26 cellular contexts compared by ENCODE assay signal in the genomic region with DNA sequence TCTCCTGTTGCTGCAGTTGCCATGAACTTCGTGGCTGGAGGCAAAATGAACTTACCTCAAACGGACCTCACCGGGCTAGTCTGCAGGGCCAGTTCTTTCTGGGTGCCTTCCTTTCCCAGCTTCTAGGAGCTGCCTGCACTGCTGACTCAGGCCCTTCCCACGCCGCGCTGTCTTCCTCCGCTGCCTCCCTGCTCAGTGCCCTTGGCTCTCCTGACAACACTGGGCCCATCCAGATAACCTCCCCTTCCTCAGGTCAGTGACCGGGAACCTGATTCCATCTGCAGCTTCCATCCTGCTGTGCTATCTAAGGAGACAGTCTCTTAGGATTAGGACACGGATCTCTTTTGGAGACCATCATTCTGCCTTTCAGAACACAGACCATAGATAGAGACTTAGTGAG. TPM values are rescaled to one million over a fixed set of nuclear protein-coding genes. Genes with fewer than 3 reads are reported as not detected.
DNase-seq lines count a peak whose midpoint lies in the region; ATAC-seq and TF ChIP-seq lines count a peak whose summit lies in the region.
"Had no signal": no experiment of that assay in that cellular context is flagged by ENCODE, and none has a peak within 500 bp of the region (broad histone marks: within the 10 kb centered on the region; RNA-seq: fewer than 3 reads in every experiment).

No MANE protein-coding gene starts in this region.

- intact Hi-C loops in esophagus muscularis mucosa (cut with DNase I): no loop called here

- no peak for TF ChIP-seq POLR2A in esophagus muscularis mucosa (IDR thresholded peaks at IDR 0.05; ENCODE audit: low read depth)

- H3K9ac ChIP-seq in rectal smooth muscle tissue (ENCODE audit: low read length): no peak overlapping the region

- no peaks in the 10 kb centered on the region for H3K27me3 ChIP-seq in CD4-positive, CD25-positive, alpha-beta regulatory T cell (ENCODE audit: control insufficient read depth, insufficient read depth, low read length)
- no peaks in the 10 kb centered on the region for H3K27me3 ChIP-seq in esophagus muscularis mucosa
- H3K27me3 ChIP-seq in rectal smooth muscle tissue (ENCODE audit: control insufficient read depth, insufficient read depth, low read length): no peaks in the 10 kb centered on the region
- H3K27me3 ChIP-seq: ovary had no signal

- CTCF ChIA-PET in GM10248 (lab: Yijun Ruan, JAX): interaction anchor here (1.0 kb wide), 1 partner anchor 12 kb away, joined by 3 read pairs; no protein-coding TSS in a partner anchor

- H3K9me3 ChIP-seq in CD4-positive, CD25-positive, alpha-beta regulatory T cell (ENCODE audit: control insufficient read depth in 2 of 2, low read length in 2 of 2): no peaks in the 10 kb centered on the region
- no peaks in the 10 kb centered on the region for H3K9me3 ChIP-seq in T-helper 17 cell (ENCODE audit: control insufficient read depth, low read length, poor library complexity, severe bottlenecking)
- no peaks in the 10 kb centered on the region for H3K9me3 ChIP-seq in esophagus muscularis mucosa
- H3K9me3 ChIP-seq: left ventricle myocardium inferior, ovary had no signal

- 83% methylated on average over 9 of the region's 9 CpGs for WGBS in esophagus muscularis mucosa

- peaks cover 0 to 1% (median 0%) of the 10 kb centered on the region in 7 donors for H3K9me3 Mint-ChIP-seq in CD4-positive, CD25-positive, alpha-beta regulatory T cell
- H3K9me3 Mint-ChIP-seq: activated T-cell treated with anti-CD3 and anti-CD28 coated beads, Interleukin-2, amount 50 U/mL, for 4 hours; CD4-positive, alpha-beta T cell; effector memory CD8-positive, alpha-beta T cell; GM23338 had no signal

- H3K36me3 Mint-ChIP-seq in CD4-positive, CD25-positive, alpha-beta regulatory T cell: peaks cover 15% of the 10 kb centered on the region
- H3K36me3 Mint-ChIP-seq in T-helper 17 cell (ENCODE audit: low read depth): peaks cover 3% of the 10 kb centered on the region

- no peak overlapping the region for H3K4me3 ChIP-seq in CD4-positive, CD25-positive, alpha-beta regulatory T cell (ENCODE audit: low read depth, low read length)
- H3K4me3 ChIP-seq in esophagus muscularis mucosa (no peak overlapping the region), rectal smooth muscle tissue (ENCODE audit: low read length) (no peak overlapping the region)
- H3K4me3 ChIP-seq: GM23338, left ventricle myocardium inferior, ovary, PC-9 had no signal

- TF ChIP-seq CTCF in esophagus muscularis mucosa (IDR thresholded peaks at IDR 0.05): no peak
- no peak for TF ChIP-seq CTCF in GM10248 (IDR thresholded peaks at IDR 0.05; ENCODE audit: control extremely low read depth, extremely low read depth, low read depth, missing control alignments)

- H3K4me3 Mint-ChIP-seq in CD4-positive, CD25-positive, alpha-beta regulatory T cell: peak overlapping the region in 1 of 4 donors; percentile 20
- no peak overlapping the region for H3K4me3 Mint-ChIP-seq in T-helper 17 cell
- H3K4me3 Mint-ChIP-seq: activated T-cell treated with anti-CD3 and anti-CD28 coated beads, Interleukin-2, amount 50 U/mL, for 4 hours; CD4-positive, alpha-beta T cell; effector memory CD8-positive, alpha-beta T cell; GM23338 had no signal

- H3K27ac Mint-ChIP-seq in CD4-positive, CD25-positive, alpha-beta regulatory T cell: peak overlapping the region; percentile 59 to 95 (median 77)
- peak overlapping the region; percentile 86 for H3K27ac Mint-ChIP-seq in T-helper 17 cell
- H3K27ac Mint-ChIP-seq: CD4-positive, alpha-beta T cell; GM23338 had no signal

- no peak for TF ChIP-seq EP300 in esophagus muscularis mucosa (IDR thresholded peaks at IDR 0.05)

- no peak overlapping the region for H3K27ac ChIP-seq in CD4-positive, CD25-positive, alpha-beta regulatory T cell (ENCODE audit: insufficient read depth, low read length, poor library complexity, severe bottlenecking)
- H3K27ac ChIP-seq in esophagus muscularis mucosa (replicated peaks in 1 of 4) (peak overlapping the region in 3 of 4 donors; percentile 56 to 64 (median 60)), rectal smooth muscle tissue (ENCODE audit: low read depth, low read length) (peak overlapping the region; percentile 23)
- H3K27ac ChIP-seq: left ventricle myocardium inferior, ovary, PC-9 had no signal

- no peaks in the 10 kb centered on the region for H3K4me1 ChIP-seq in CD4-positive, CD25-positive, alpha-beta regulatory T cell (ENCODE audit: control insufficient read depth, insufficient read depth, low read length, poor library complexity, severe bottlenecking)
- H3K4me1 ChIP-seq in esophagus muscularis mucosa (peaks cover 0 to 27% (median 21%) of the 10 kb centered on the region in 4 donors), rectal smooth muscle tissue (ENCODE audit: control insufficient read depth, insufficient read depth, low read length) (no peaks in the 10 kb centered on the region)

- no peak for DNase-seq in CD4-positive, CD25-positive, alpha-beta regulatory T cell
- no peak for DNase-seq in T-helper 17 cell
- DNase-seq in esophagus muscularis mucosa (ENCODE audit: extremely low spot score): no peak
- DNase-seq in GM10248 (ENCODE audit: extremely low spot score): no peak
- DNase-seq in DMS53 (lab: John Stamatoyannopoulos, UW): no peak
- DNase-seq: activated CD4-positive, alpha-beta T cell treated with anti-CD3 and anti-CD28 coated beads for 1 hour; activated CD8-positive, alpha-beta memory T cell treated with anti-CD3 and anti-CD28 coated beads for 24 hours; activated naive CD4-positive, alpha-beta T cell treated with Interleukin-2 at 50 U/mL for 16 hours; activated T-cell treated with anti-CD3 and anti-CD28 coated beads, Interleukin-2, amount 50 U/mL, for 4 hours; CD4-positive, alpha-beta T cell; cortex of kidney; effector memory CD8-positive, alpha-beta T cell; foreskin melanocyte; hippocampal formation; left ventricle myocardium inferior; mesendoderm; NCI-H2171 treated with DMSO at 0.1 percent for 48 hours; NCI-H524 treated with DMSO at 0.1 percent for 48 hours; ovary; PC-9; T-helper 2 cell had no signal

- H3K36me3 ChIP-seq in CD4-positive, CD25-positive, alpha-beta regulatory T cell (ENCODE audit: control insufficient read depth, insufficient read depth, low read length): peaks cover 18% of the 10 kb centered on the region
- H3K36me3 ChIP-seq in esophagus muscularis mucosa (peaks cover 36 to 83% (median 68%) of the 10 kb centered on the region in 4 donors), rectal smooth muscle tissue (ENCODE audit: control insufficient read depth, insufficient read depth, low read length) (peaks cover 26% of the 10 kb centered on the region)
- H3K36me3 ChIP-seq: ovary had no signal

- no peak for ATAC-seq in CD4-positive, CD25-positive, alpha-beta regulatory T cell (ENCODE audit: low read depth in 2 of 2)
- ATAC-seq in T-helper 17 cell: no peak
- ATAC-seq in HG03521 (IDR thresholded peaks at IDR 0.05; ENCODE audit: unreplicated experiment): no peak
- ATAC-seq: activated T-cell treated with anti-CD3 and anti-CD28 coated beads, Interleukin-2, amount 50 U/mL, for 4 hours; effector memory CD8-positive, alpha-beta T cell; esophagus mucosa; GM23338; SK-N-SH treated with all-trans-retinoic acid at 6 μM for 48 hours had no signal

- POLR2A ChIA-PET in GM10248 (lab: Yijun Ruan, JAX): no interaction called here

- H3K27me3 Mint-ChIP-seq in CD4-positive, CD25-positive, alpha-beta regulatory T cell: no peaks in the 10 kb centered on the region
- no peaks in the 10 kb centered on the region for H3K27me3 Mint-ChIP-seq in T-helper 17 cell
- H3K27me3 Mint-ChIP-seq: CD4-positive, alpha-beta T cell; effector memory CD8-positive, alpha-beta T cell had no signal

- H3K4me1 Mint-ChIP-seq in CD4-positive, CD25-positive, alpha-beta regulatory T cell: no peaks in the 10 kb centered on the region
- peaks cover 8% of the 10 kb centered on the region for H3K4me1 Mint-ChIP-seq in T-helper 17 cell
- H3K4me1 Mint-ChIP-seq: GM23338 had no signal

RNA-seq across cellular contexts. Expression of a gene that starts 19.3 kb away (rescaled TPM):
- total RNA-seq in CD4-positive, CD25-positive, alpha-beta regulatory T cell: 87.8 TPM
- polyA plus RNA-seq in CD4-positive, CD25-positive, alpha-beta regulatory T cell: 10 to 100 TPM; 55.7 to 70.1 (median 66.8) TPM
- 10 to 100 TPM; 65.0 to 65.7 TPM for total RNA-seq in T-helper 17 cell
- total RNA-seq in esophagus muscularis mucosa: 100 to 1,000 TPM in 2 of 4 donors, 10 to 100 TPM in 2; 66.6 to 115 (median 89.5) TPM
